ENCODE assay signal across 8 cellular contexts in genomic region chr1:7703321-7704213, GRCh38.
A peak's percentile ranks its signal among the peaks of the same experiment; 100 is the strongest.
DNase-seq lines count a peak whose midpoint lies in the region; ATAC-seq and TF ChIP-seq lines count a peak whose summit lies in the region.

No MANE protein-coding gene starts in this region.

- TF ChIP-seq CTCF in activated B cell treated with CpG ODN at 0.5 μM for 24 hours (IDR thresholded peaks at IDR 0.05), result no peak

- no peak for ATAC-seq in activated CD8-positive, alpha-beta memory T cell treated with anti-CD3 and anti-CD28 coated beads, Interleukin-2, amount 10 ng/mL, durations not matched to agents 7 days and 5 days
- peak; percentile 7 for ATAC-seq in activated B cell treated with CpG ODN at 0.5 μM for 24 hours (ENCODE audit: low read depth)
- ATAC-seq in left ventricle myocardium superior, result no peak
- ATAC-seq in HG02642 (IDR thresholded peaks at IDR 0.05; ENCODE audit: poor library complexity, unreplicated experiment), result no peak
- no peak for ATAC-seq in HG03139 (IDR thresholded peaks at IDR 0.05; ENCODE audit: unreplicated experiment)

- peak overlapping the region; percentile 33 for H3K4me3 Mint-ChIP-seq in activated CD8-positive, alpha-beta memory T cell treated with anti-CD3 and anti-CD28 coated beads, Interleukin-2, amount 10 ng/mL, durations not matched to agents 7 days and 5 days
- H3K4me3 Mint-ChIP-seq in activated B cell treated with CpG ODN at 0.5 μM for 24 hours, result peak overlapping the region; percentile 78

- no peak for DNase-seq in activated CD8-positive, alpha-beta memory T cell treated with anti-CD3 and anti-CD28 coated beads, Interleukin-2, amount 10 ng/mL, durations not matched to agents 7 days and 5 days
- no peak for DNase-seq in activated CD8-positive, alpha-beta memory T cell treated with anti-CD3 and anti-CD28 coated beads, Interleukin-2, amount 50 U/mL, for 48 hours
- DNase-seq in activated B cell treated with CpG ODN at 0.5 μM for 24 hours (no peak), left ventricle myocardium superior (peak; percentile 52), DMS153 (lab: John Stamatoyannopoulos, UW) (no peak)
- peak in 4 of 6 experiments; percentile 8 to 23 (median 21) for DNase-seq in stimulated activated naive CD4-positive, alpha-beta T cell (lab: John Stamatoyannopoulos, UW)

- POLR2A ChIA-PET in activated B cell treated with CpG ODN at 0.5 μM for 24 hours (lab: Charles Lee), result no interaction called here

- CTCF ChIA-PET in activated CD8-positive, alpha-beta memory T cell treated with anti-CD3 and anti-CD28 coated beads, Interleukin-2, amount 10 ng/mL, durations not matched to agents 7 days and 5 days (lab: Charles Lee), result interaction anchor here (1.0 to 2.3 kb wide), 5 partner anchors 34 to 50 kb away, joined by 4 to 12 read pairs (median 5); no protein-coding TSS in a partner anchor
- CTCF ChIA-PET in activated B cell treated with CpG ODN at 0.5 μM for 24 hours (lab: Charles Lee), result interaction anchor here (1.4 to 2.3 kb wide), 2 partner anchors 36 to 49 kb away, joined by 5 to 11 read pairs; no protein-coding TSS in a partner anchor

- H3K27me3 Mint-ChIP-seq in activated CD8-positive, alpha-beta memory T cell treated with anti-CD3 and anti-CD28 coated beads, Interleukin-2, amount 10 ng/mL, durations not matched to agents 7 days and 5 days, result peaks cover 66% of the 10 kb centered on the region
- peaks cover 10% of the 10 kb centered on the region for H3K27me3 Mint-ChIP-seq in activated B cell treated with CpG ODN at 0.5 μM for 24 hours

- peaks cover 18% of the 10 kb centered on the region for H3K4me1 Mint-ChIP-seq in activated CD8-positive, alpha-beta memory T cell treated with anti-CD3 and anti-CD28 coated beads, Interleukin-2, amount 10 ng/mL, durations not matched to agents 7 days and 5 days
- H3K4me1 Mint-ChIP-seq in activated B cell treated with CpG ODN at 0.5 μM for 24 hours, result peaks cover 12% of the 10 kb centered on the region

- intact Hi-C loops in activated B cell treated with CpG ODN at 0.5 μM for 24 hours (cut with micrococcal nuclease), result loop anchor here (1.0 to 10.0 kb wide), 5 partner anchors 51 to 1174 kb away; partner anchors contain the start of genes CAMTA1, ENO1, PHF13 and VAMP3
- intact Hi-C loops in left ventricle myocardium superior (cut with micrococcal nuclease), result no loop called here

- H3K27ac Mint-ChIP-seq in activated CD8-positive, alpha-beta memory T cell treated with anti-CD3 and anti-CD28 coated beads, Interleukin-2, amount 10 ng/mL, durations not matched to agents 7 days and 5 days, result no peak overlapping the region
- peak overlapping the region; percentile 18 for H3K27ac Mint-ChIP-seq in activated B cell treated with CpG ODN at 0.5 μM for 24 hours

- no peaks in the 10 kb centered on the region for H3K36me3 Mint-ChIP-seq in activated CD8-positive, alpha-beta memory T cell treated with anti-CD3 and anti-CD28 coated beads, Interleukin-2, amount 10 ng/mL, durations not matched to agents 7 days and 5 days
- no peaks in the 10 kb centered on the region for H3K36me3 Mint-ChIP-seq in activated B cell treated with CpG ODN at 0.5 μM for 24 hours (ENCODE audit: low read depth)

- H3K9me3 Mint-ChIP-seq in activated CD8-positive, alpha-beta memory T cell treated with anti-CD3 and anti-CD28 coated beads, Interleukin-2, amount 10 ng/mL, durations not matched to agents 7 days and 5 days (ENCODE audit: low read depth), result no peaks in the 10 kb centered on the region
- H3K9me3 Mint-ChIP-seq in activated B cell treated with CpG ODN at 0.5 μM for 24 hours, result no peaks in the 10 kb centered on the region

Comparison
In these comparisons a context has a peak if more than half of its experiments do, and no peak if none do; other contexts are left out.
1. DNase-seq: peak in left ventricle myocardium superior (single experiment) and stimulated activated naive CD4-positive, alpha-beta T cell (4 of 6); none in activated CD8-positive, alpha-beta memory T cell treated with anti-CD3 and anti-CD28 coated beads, Interleukin-2, amount 10 ng/mL, durations not matched to agents 7 days and 5 days (single experiment), activated CD8-positive, alpha-beta memory T cell treated with anti-CD3 and anti-CD28 coated beads, Interleukin-2, amount 50 U/mL, for 48 hours (single experiment), activated B cell treated with CpG ODN at 0.5 μM for 24 hours (single experiment) and DMS153 (single experiment).